ENCODE assay signal across 9 cellular contexts in genomic region chr6:132130530-132131298, GRCh38.
A peak's percentile ranks its signal among the peaks of the same experiment; 100 is the strongest.
DNase-seq lines count a peak whose midpoint lies in the region; ATAC-seq and TF ChIP-seq lines count a peak whose summit lies in the region.
"Had no signal": no experiment of that assay in that cellular context is flagged by ENCODE, and none has a peak within 500 bp of the region (broad histone marks: within the 10 kb centered on the region; RNA-seq: fewer than 3 reads in every experiment).

No MANE protein-coding gene starts in this region.

- intact Hi-C loops in testis (cut with DNase I; ENCODE audit: low total_unique reads) = no loop called here

- DNase-seq in LHCN-M2 (ENCODE audit: low read depth) = peak; percentile 86
- DNase-seq in cardiac fibroblast (ENCODE audit: low read depth in 2 of 2) = peak; percentile 75 to 89
- DNase-seq in lung (ENCODE audit: low spot score) = no peak
- peak; percentile 30 for DNase-seq in testis
- DNase-seq in cerebellar nuclear complex (lab: John Stamatoyannopoulos, UW) = no peak
- no peak for DNase-seq in cortex of kidney (lab: John Stamatoyannopoulos, UW)
- DNase-seq in superior temporal gyrus (ENCODE audit: extremely low spot score) = no peak
- no peak for DNase-seq in D341Med (ENCODE audit: low spot score)
- DNase-seq: NCI-H1105 had no signal

- peak; percentile 18 for TF ChIP-seq CTCF in cardiac fibroblast (IDR thresholded peaks at IDR 0.05; ENCODE audit: low read depth, low read length)
- no peak for TF ChIP-seq CTCF in lung (IDR thresholded peaks at IDR 0.05; ENCODE audit: control extremely low read depth, extremely low read depth)
- no peak for TF ChIP-seq CTCF in testis (IDR thresholded peaks at IDR 0.05)

- H3K9me3 ChIP-seq in lung (ENCODE audit: control insufficient read depth in 2 of 2, insufficient read depth in 1 of 2, low read length in 1 of 2) (no peaks in the 10 kb centered on the region), testis (no peaks in the 10 kb centered on the region)

- H3K36me3 ChIP-seq in lung (ENCODE audit: control insufficient read depth in 2 of 2, insufficient read depth in 2 of 2, low read length in 2 of 2) (no peaks in the 10 kb centered on the region), testis (ENCODE audit: low read depth, missing control alignments) (no peaks in the 10 kb centered on the region)

- no peak for ATAC-seq in lung (ENCODE audit: insufficient read depth, low FRiP score)

- H3K4me3 ChIP-seq in cardiac fibroblast (replicated peaks in 1 of 2; ENCODE audit: low read depth in 2 of 2, low read length in 2 of 2) = no peak overlapping the region
- H3K4me3 ChIP-seq in lung = no peak overlapping the region
- H3K4me3 ChIP-seq in testis = no peak overlapping the region

- peaks cover 0 to 9% of the 10 kb centered on the region in 2 donors for H3K4me1 ChIP-seq in lung (ENCODE audit: control insufficient read depth in 2 of 2, insufficient read depth in 2 of 2, low read length in 2 of 2)
- H3K4me1 ChIP-seq in testis = peaks cover 5% of the 10 kb centered on the region

- peak overlapping the region; percentile 64 to 83 for H3K27ac ChIP-seq in lung (ENCODE audit: low read depth in 1 of 2, low read length in 1 of 2)
- peak overlapping the region; percentile 62 to 75 for H3K27ac ChIP-seq in testis

- H3K27me3 ChIP-seq in lung (ENCODE audit: control insufficient read depth, insufficient read depth) = no peaks in the 10 kb centered on the region
- no peaks in the 10 kb centered on the region for H3K27me3 ChIP-seq in testis

- 43 to 56% methylated on average over 11 of the region's 11 CpGs for WGBS in lung, 2 donors
- WGBS in testis, 2 donors = 23 to 41% methylated on average over 11 of the region's 11 CpGs

- no peak for TF ChIP-seq POLR2A in testis (IDR thresholded peaks at IDR 0.05)

Comparison
In these comparisons a context has a peak if more than half of its experiments do, and no peak if none do; other contexts are left out.
1. DNase-seq: peak in LHCN-M2 (single experiment), cardiac fibroblast (2 of 2) and testis (single experiment); none in lung (single experiment), cerebellar nuclear complex (0 of 2), cortex of kidney (single experiment), superior temporal gyrus (single experiment) and D341Med (single experiment).